Comparison of ENCODE assay signal across 8 cellular contexts in the genomic region with DNA sequence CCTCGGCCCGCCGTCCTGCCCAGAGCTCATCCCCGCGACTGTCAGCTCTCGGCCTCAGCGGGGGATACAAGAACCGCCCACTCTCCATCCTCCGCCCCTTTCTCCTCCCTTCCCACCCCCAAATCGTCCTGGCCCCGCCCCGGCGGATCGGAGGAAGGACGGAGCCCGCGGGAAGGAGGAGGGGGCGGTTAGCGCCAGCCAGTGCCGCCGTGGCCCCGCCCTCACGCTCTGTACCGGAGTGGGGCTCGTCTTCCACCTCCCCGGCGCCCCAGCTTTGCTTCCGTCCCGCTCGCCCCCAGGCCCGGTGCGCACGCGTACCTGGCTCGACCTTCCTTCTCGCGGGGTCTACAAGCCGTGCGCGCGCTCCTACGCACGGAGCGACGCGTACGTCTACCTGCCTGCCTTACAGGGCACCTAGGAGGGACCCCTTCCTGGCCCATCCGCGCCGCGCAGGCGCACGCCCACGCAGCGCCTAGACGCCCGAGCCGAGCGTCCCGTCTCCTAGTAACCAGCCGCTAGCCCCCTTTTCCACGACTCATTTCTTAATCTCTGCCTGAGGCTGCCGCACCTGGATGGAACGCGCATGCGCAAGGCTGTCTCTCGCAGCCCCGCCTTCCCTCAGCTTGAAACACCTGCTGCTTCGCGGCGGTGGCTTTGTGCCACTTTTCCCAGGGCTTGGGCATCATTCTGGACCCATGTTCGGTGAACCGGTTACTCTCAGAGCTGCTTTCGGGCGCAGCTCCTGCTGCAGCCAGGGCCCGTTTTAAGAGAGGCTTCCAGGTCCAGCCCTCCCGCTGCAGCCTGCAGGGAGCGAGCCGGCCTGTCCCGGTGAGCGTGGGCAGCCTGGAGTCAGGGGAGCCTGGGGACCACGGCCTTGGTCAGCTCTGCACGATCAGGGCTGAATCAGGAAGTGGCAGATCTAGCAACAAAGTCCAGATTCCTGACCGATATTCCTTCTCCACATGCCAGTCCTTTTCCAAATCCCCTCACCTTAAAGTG. TPM values are rescaled to one million over a fixed set of nuclear protein-coding genes. Genes with fewer than 3 reads are reported as not detected.
A peak's percentile ranks its signal among the peaks of the same experiment; 100 is the strongest.
DNase-seq lines count a peak whose midpoint lies in the region; ATAC-seq, FAIRE-seq and TF ChIP-seq lines count a peak whose summit lies in the region.

A gene with protein sequence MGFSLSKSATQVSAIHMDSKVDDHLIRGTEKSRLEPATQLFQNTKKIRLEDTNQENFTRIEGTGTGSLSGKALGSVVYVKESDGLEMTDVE (plus strand): TSS at position 598 of the 999 bp plus-strand sequence. CDS start 8,852 bp downstream, outside the sequence.

- H3K27ac Mint-ChIP-seq in T-helper 2 cell treated with Interferon-gamma antibody and Interleukin-4, amounts not matched to agents 5 μg/mL and 100 μg/mL, for 36 hours = peak within 1 kb of the TSS; percentile 79
- peak within 1 kb of the TSS; percentile 29 for H3K27ac Mint-ChIP-seq in astrocyte (ENCODE audit: unreplicated experiment)

- H3K9me3 ChIP-seq in astrocyte (ENCODE audit: insufficient read depth, low read depth, low read length) (no peaks in the 10 kb centered on the region), vagina (no peaks in the 10 kb centered on the region)

- peak; percentile 83 to 91 for TF ChIP-seq POLR2A in vagina (IDR thresholded peaks at IDR 0.05)

- H3K27me3 Mint-ChIP-seq in T-helper 2 cell treated with Interferon-gamma antibody and Interleukin-4, amounts not matched to agents 5 μg/mL and 100 μg/mL, for 36 hours (ENCODE audit: low read depth) = peaks cover 25% of the 10 kb centered on the region
- H3K27me3 Mint-ChIP-seq in astrocyte (ENCODE audit: low read depth, unreplicated experiment) = no peaks in the 10 kb centered on the region

- peak within 1 kb of the TSS; percentile 88 for H3K4me3 ChIP-seq in astrocyte (ENCODE audit: insufficient read depth, low read depth, low read length)
- H3K4me3 ChIP-seq in vagina = peak within 1 kb of the TSS; percentile 61 to 78

- H3K4me3 Mint-ChIP-seq in T-helper 2 cell treated with Interferon-gamma antibody and Interleukin-4, amounts not matched to agents 5 μg/mL and 100 μg/mL, for 36 hours = peak within 1 kb of the TSS; percentile 93
- H3K4me3 Mint-ChIP-seq in astrocyte (ENCODE audit: unreplicated experiment) = peak within 1 kb of the TSS; percentile 92

- H3K4me1 ChIP-seq in astrocyte (ENCODE audit: insufficient read depth, low read length) = peaks cover 10% of the 10 kb centered on the region
- peaks cover 17% of the 10 kb centered on the region for H3K4me1 ChIP-seq in vagina

- DNase-seq in NCI-H1930 (lab: John Stamatoyannopoulos, UW) (peak; percentile 95), astrocyte (ENCODE audit: low read depth) (peak; percentile 69), hepatic stellate cell (ENCODE audit: low spot score) (peak; percentile 73), putamen (ENCODE audit: low spot score) (peak; percentile 95), vagina (ENCODE audit: extremely low spot score in 2 of 2) (peak in 1 of 2 donors; percentile 92)
- peak; percentile 93 for DNase-seq in T-helper 2 cell treated with Interferon-gamma antibody and Interleukin-4, amounts not matched to agents 5 μg/mL and 100 μg/mL, for 36 hours (ENCODE audit: low spot score)

- intact Hi-C loops in vagina (cut with DNase I) = no loop called here

- peak within 1 kb of the TSS; percentile 100 for H2AFZ ChIP-seq in astrocyte (ENCODE audit: low read depth, low read length)

- no peaks in the 10 kb centered on the region for H3K36me3 Mint-ChIP-seq in T-helper 2 cell treated with Interferon-gamma antibody and Interleukin-4, amounts not matched to agents 5 μg/mL and 100 μg/mL, for 36 hours (ENCODE audit: low read depth)
- H3K36me3 Mint-ChIP-seq in astrocyte (ENCODE audit: low read depth, unreplicated experiment) = no peaks in the 10 kb centered on the region

- H3K79me2 ChIP-seq in astrocyte (ENCODE audit: insufficient read depth, low read length) = no peaks in the 10 kb centered on the region

- H3K36me3 ChIP-seq in astrocyte (ENCODE audit: insufficient read depth, low read length) (no peaks in the 10 kb centered on the region), vagina (no peaks in the 10 kb centered on the region)

- H3K27me3 ChIP-seq in astrocyte (ENCODE audit: insufficient read depth, low read length) (peaks cover 5% of the 10 kb centered on the region), vagina (no peaks in the 10 kb centered on the region)

- H3K27ac ChIP-seq in astrocyte (ENCODE audit: low read depth, low read length) = peak within 1 kb of the TSS; percentile 5
- H3K27ac ChIP-seq in vagina = peak within 1 kb of the TSS; percentile 89

- H3K9me3 Mint-ChIP-seq in T-helper 2 cell treated with Interferon-gamma antibody and Interleukin-4, amounts not matched to agents 5 μg/mL and 100 μg/mL, for 36 hours = no peaks in the 10 kb centered on the region
- H3K9me3 Mint-ChIP-seq in astrocyte (ENCODE audit: unreplicated experiment) = peaks cover 2% of the 10 kb centered on the region

- TF ChIP-seq CTCF in astrocyte (IDR thresholded peaks at IDR 0.05; ENCODE audit: insufficient read depth, low read depth, low read length) (no peak), vagina (IDR thresholded peaks at IDR 0.05) (no peak)

- FAIRE-seq in astrocyte (lab: Jason Lieb, UNC) = no peak

- peak within 1 kb of the TSS; percentile 79 for H3K9ac ChIP-seq in astrocyte (ENCODE audit: low read length)

- no peaks in the 10 kb centered on the region for H4K20me1 ChIP-seq in astrocyte (ENCODE audit: insufficient read depth, low read length)

- peaks cover 6% of the 10 kb centered on the region for H3K4me1 Mint-ChIP-seq in T-helper 2 cell treated with Interferon-gamma antibody and Interleukin-4, amounts not matched to agents 5 μg/mL and 100 μg/mL, for 36 hours (ENCODE audit: low read depth)
- peaks cover 3% of the 10 kb centered on the region for H3K4me1 Mint-ChIP-seq in astrocyte (ENCODE audit: low read depth, unreplicated experiment)

- H3K4me2 ChIP-seq in astrocyte (ENCODE audit: low read length) = peak within 1 kb of the TSS; percentile 89

- ATAC-seq in GM18511 (IDR thresholded peaks at IDR 0.05; ENCODE audit: unreplicated experiment) (peak; percentile 89), HG02981 (IDR thresholded peaks at IDR 0.05; ENCODE audit: unreplicated experiment) (peak; percentile 83)

RNA-seq across cellular contexts. Expression of the gene that starts here (rescaled TPM):
- total RNA-seq in astrocyte (0.59 and 0.60 TPM in 2 replicates), vagina (not detected)

Comparison
In these comparisons a context has a peak if more than half of its experiments do, and no peak if none do; other contexts are left out.
1. Peak in DNase-seq, H3K4me3 ChIP-seq, H3K27ac ChIP-seq, H3K9ac ChIP-seq and H3K4me2 ChIP-seq in astrocyte; RNA of the gene not detected or under 1 TPM.